In the genomic region with DNA sequence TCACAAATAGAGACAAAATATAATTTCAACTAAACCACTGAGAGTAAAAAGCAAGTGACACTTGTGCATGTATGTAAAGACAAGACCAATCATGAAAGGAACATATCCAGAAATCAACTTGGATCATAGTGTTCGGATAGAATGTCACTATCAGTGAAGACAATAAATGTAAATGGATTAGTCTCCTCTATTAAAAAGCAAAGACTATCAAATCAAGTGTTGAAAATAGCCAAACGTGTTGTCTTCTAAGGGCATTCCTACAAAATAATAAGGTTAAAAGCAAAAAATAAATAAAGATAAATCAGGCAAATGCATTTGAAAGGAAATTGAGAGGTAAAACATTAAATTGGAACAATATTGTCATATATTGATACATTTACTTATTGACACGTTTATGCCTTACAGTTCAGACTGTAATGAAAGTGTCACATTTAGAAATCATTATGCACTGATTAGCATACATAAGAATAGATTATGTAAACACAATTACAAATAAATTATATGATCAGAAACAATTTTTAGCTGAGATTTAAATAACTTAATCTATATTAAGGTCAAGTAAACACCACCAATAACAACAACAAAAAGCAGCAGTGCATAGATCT, we compare ENCODE assay signal across 32 cellular contexts.
"Had no signal": no experiment of that assay in that cellular context is flagged by ENCODE, and none has a peak within 500 bp of the region (broad histone marks: within the 10 kb centered on the region; RNA-seq: fewer than 3 reads in every experiment).

No MANE protein-coding gene starts in this region.

- ATAC-seq: activated naive CD4-positive, alpha-beta T cell treated with anti-CD3 and anti-CD28 coated beads, Interleukin-2, amount 50 U/mL, for 72 hours; activated naive CD8-positive, alpha-beta T cell treated with anti-CD3 and anti-CD28 coated beads, Interleukin-2, amount 50 U/mL, for 24 hours; activated T-cell treated with anti-CD3 and anti-CD28 coated beads, Interleukin-2, amount 50 U/mL, for 4 hours; activated T-cell treated with anti-CD3 and anti-CD28 coated beads, Interleukin-2, amount 50 U/mL, for 72 hours; activated T-helper 17 cell treated with anti-CD3 and anti-CD28 coated beads, Interleukin-2, amount 50 U/mL, for 72 hours; body of pancreas had no signal

- DNase-seq: activated effector memory CD4-positive, alpha-beta T cell treated with anti-CD3 and anti-CD28 coated beads, Interleukin-2, amount 50 U/mL, for 16 hours; activated effector memory CD4-positive, alpha-beta T cell treated with Interleukin-2 at 50 U/mL for 16 hours; activated gamma-delta T cell; activated gamma-delta T cell treated with Interleukin-2 at 50 U/mL for 16 hours; activated naive CD4-positive, alpha-beta T cell; activated naive CD4-positive, alpha-beta T cell treated with anti-CD3 and anti-CD28 coated beads for 36 hours; activated naive CD4-positive, alpha-beta T cell treated with anti-CD3 and anti-CD28 coated beads, Interleukin-2, amount 10 ng/mL, durations not matched to agents 7 days and 5 days; activated naive CD4-positive, alpha-beta T cell treated with anti-CD3 and anti-CD28 coated beads, Interleukin-2, amount 50 U/mL, for 16 hours; activated naive CD4-positive, alpha-beta T cell treated with Interleukin-2 at 50 U/mL for 16 hours; activated naive CD8-positive, alpha-beta T cell treated with anti-CD3 and anti-CD28 coated beads for 36 hours; activated naive CD8-positive, alpha-beta T cell treated with anti-CD3 and anti-CD28 coated beads, Interleukin-2, amount 10 ng/mL, durations not matched to agents 7 days and 5 days; activated naive CD8-positive, alpha-beta T cell treated with anti-CD3 and anti-CD28 coated beads, Interleukin-2, amount 50 U/mL, for 24 hours; activated T-cell treated with anti-CD3 and anti-CD28 coated beads, Interleukin-2, amount 50 U/mL, for 1 hour; activated T-cell treated with anti-CD3 and anti-CD28 coated beads, Interleukin-2, amount 50 U/mL, for 24 hours; activated T-cell treated with anti-CD3 and anti-CD28 coated beads, Interleukin-2, amount 50 U/mL, for 4 hours; activated T-cell treated with anti-CD3 and anti-CD28 coated beads, Interleukin-2, amount 50 U/mL, for 48 hours; activated T-cell treated with anti-CD3 and anti-CD28 coated beads, Interleukin-2, amount 50 U/mL, for 72 hours; adrenal gland; amniotic stem cell; amygdala; anterior cingulate cortex; body of pancreas; brain microvascular endothelial cell; caudate nucleus; central memory CD4-positive, alpha-beta T cell; cerebellar nuclear complex had no signal

- H3K36me3 ChIP-seq: adrenal gland, ascending aorta, brain microvascular endothelial cell, cardiac muscle cell had no signal

- H3K27me3 ChIP-seq: adrenal gland, ascending aorta, body of pancreas, brain microvascular endothelial cell, breast epithelium, cardiac muscle cell had no signal

- H3K27ac ChIP-seq: adrenal gland, ascending aorta, body of pancreas, brain microvascular endothelial cell, breast epithelium, cardiac muscle cell had no signal

- H3K4me3 ChIP-seq: adrenal gland, ascending aorta, body of pancreas, breast epithelium, cardiac muscle cell had no signal

- FAIRE-seq: astrocyte had no signal

- H3K9me3 ChIP-seq: body of pancreas had no signal

- H3K4me1 ChIP-seq: adrenal gland, ascending aorta, body of pancreas, breast epithelium had no signal
